1 cellular context compared by ENCODE assay signal in the genomic region with DNA sequence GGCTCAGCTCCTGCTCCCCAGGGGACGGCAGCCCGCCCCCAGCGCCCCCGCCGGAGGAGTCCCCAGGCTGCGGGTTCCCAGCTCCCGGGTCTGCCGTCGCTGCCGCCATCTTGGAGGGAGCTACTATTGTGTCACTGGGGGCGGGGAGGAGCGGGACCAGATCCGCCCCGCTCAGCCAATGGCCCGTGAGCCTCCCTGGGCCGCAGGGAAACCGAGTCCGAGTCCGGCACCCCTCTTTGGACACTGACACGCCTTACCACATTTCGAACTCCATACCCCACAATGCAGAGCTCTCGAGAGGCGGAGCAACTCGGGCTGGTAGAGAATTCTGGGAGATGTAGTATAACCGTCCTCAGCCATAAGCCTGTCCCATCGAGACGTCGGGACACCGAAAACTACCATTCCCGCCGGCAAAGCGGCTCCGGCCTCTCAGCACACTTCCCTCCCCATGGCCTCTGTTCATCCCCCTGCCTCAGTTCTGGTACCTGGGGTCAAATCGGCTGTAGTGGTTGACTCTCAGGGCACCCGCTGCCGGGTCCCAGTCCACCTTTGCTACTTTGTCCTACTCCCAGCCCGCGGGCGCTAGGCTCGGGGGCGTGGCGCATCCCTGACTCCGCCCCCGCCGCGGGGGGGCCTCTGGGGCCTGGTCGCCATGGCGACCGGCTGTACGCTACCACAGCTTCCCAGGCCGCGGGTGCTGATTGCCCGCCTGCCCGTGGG.
A peak's percentile ranks its signal among the peaks of the same experiment; 100 is the strongest.
TF ChIP-seq lines count a peak whose summit lies in the region.

A gene (minus strand): TSS at position 133 of the 720 bp plus-strand sequence. CDS start 24 bp downstream, at position 109.
A gene with protein sequence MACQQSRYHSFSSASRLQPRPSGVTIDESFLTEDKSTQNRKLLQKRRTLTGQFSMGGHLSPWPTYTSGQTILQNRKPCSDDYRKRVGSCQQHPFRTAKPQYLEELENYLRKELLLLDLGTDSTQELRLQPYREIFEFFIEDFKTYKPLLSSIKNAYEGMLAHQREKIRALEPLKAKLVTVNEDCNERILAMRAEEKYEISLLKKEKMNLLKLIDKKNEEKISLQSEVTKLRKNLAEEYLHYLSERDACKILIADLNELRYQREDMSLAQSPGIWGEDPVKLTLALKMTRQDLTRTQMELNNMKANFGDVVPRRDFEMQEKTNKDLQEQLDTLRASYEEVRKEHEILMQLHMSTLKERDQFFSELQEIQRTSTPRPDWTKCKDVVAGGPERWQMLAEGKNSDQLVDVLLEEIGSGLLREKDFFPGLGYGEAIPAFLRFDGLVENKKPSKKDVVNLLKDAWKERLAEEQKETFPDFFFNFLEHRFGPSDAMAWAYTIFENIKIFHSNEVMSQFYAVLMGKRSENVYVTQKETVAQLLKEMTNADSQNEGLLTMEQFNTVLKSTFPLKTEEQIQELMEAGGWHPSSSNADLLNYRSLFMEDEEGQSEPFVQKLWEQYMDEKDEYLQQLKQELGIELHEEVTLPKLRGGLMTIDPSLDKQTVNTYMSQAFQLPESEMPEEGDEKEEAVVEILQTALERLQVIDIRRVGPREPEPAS (plus strand): TSS at position 462 of the 720 bp plus-strand sequence. CDS start 261 bp downstream, outside the sequence.

TF ChIP-seq in K562, 482 proteins besides CTCF, POLR2A, EP300 and RAD21 (continued from another document and continues in another):
- TF ChIP-seq, protein P1, sequence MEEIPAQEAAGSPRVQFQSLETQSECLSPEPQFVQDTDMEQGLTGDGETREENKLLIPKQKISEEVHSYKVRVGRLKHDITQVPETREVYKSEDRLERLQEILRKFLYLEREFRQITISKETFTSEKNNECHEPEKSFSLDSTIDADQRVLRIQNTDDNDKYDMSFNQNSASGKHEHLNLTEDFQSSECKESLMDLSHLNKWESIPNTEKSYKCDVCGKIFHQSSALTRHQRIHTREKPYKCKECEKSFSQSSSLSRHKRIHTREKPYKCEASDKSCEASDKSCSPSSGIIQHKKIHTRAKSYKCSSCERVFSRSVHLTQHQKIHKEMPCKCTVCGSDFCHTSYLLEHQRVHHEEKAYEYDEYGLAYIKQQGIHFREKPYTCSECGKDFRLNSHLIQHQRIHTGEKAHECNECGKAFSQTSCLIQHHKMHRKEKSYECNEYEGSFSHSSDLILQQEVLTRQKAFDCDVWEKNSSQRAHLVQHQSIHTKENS (CRISPR knock-in tag; IDR thresholded peaks at IDR 0.05), result no peak
- TF ChIP-seq ARID1B (IDR thresholded peaks at IDR 0.05) (no peak), TCF7L2 (IDR thresholded peaks at IDR 0.05; ENCODE audit: low read depth, low read length) (no peak), MYBL2 (IDR thresholded peaks at IDR 0.05; ENCODE audit: low read depth) (no peak), MYBL2 (CRISPR knock-in tag; IDR thresholded peaks at IDR 0.05; ENCODE audit: borderline replicate concordance) (no peak), LCOR (CRISPR knock-in tag; IDR thresholded peaks at IDR 0.05) (0 out of 2 replicates have a peak, but pooled peaks have one; percentile 49), RBM14 (IDR thresholded peaks at IDR 0.05; ENCODE audit: borderline replicate concordance, insufficient read depth, low read depth, low read length) (no peak), CHCHD3 (CRISPR knock-in tag; IDR thresholded peaks at IDR 0.05) (no peak), DNMT1 (IDR thresholded peaks at IDR 0.05) (no peak), ZC3H4 (CRISPR knock-in tag; IDR thresholded peaks at IDR 0.05; ENCODE audit: borderline replicate concordance) (no peak), ZBTB1 (CRISPR knock-in tag; IDR thresholded peaks at IDR 0.05; ENCODE audit: borderline replicate concordance, low read depth) (0 out of 2 replicates have a peak, but pooled peaks have one; percentile 31), SLC30A9 (CRISPR knock-in tag; IDR thresholded peaks at IDR 0.05) (no peak), NR2C2 (CRISPR knock-in tag; IDR thresholded peaks at IDR 0.05) (no peak), NR2C2 (tag; IDR thresholded peaks at IDR 0.05) (peak; percentile 92), TAL1 (IDR thresholded peaks at IDR 0.05) (no peak), GABPA (tag; conservative IDR thresholded peaks at IDR 0.05; ENCODE audit: low read depth) (peak; percentile 81), TCF3 (CRISPR knock-in tag; IDR thresholded peaks at IDR 0.05) (no peak; the same call in 1 of the 2 replicates), RBM22 (IDR thresholded peaks at IDR 0.05; ENCODE audit: low read depth, low read length, poor library complexity, severe bottlenecking) (peak; percentile 92), MYNN (IDR thresholded peaks at IDR 0.05) (no peak), MYNN (CRISPR knock-in tag; IDR thresholded peaks at IDR 0.05) (no peak), ERF (CRISPR knock-in tag; IDR thresholded peaks at IDR 0.05) (no peak), ZNF239 (CRISPR knock-in tag; IDR thresholded peaks at IDR 0.05) (peak; percentile 52; the same call in 1 of the 2 replicates), NR3C1 (CRISPR knock-in tag; IDR thresholded peaks at IDR 0.05) (no peak), FOXA1 (IDR thresholded peaks at IDR 0.05; ENCODE audit: borderline replicate concordance) (no peak), SETDB1 (IDR thresholded peaks at IDR 0.05; ENCODE audit: low read length) (no peak), HNRNPK (IDR thresholded peaks at IDR 0.05; ENCODE audit: low read depth, low read length, poor library complexity, severe bottlenecking) (no peak)
- TF ChIP-seq, protein P2, sequence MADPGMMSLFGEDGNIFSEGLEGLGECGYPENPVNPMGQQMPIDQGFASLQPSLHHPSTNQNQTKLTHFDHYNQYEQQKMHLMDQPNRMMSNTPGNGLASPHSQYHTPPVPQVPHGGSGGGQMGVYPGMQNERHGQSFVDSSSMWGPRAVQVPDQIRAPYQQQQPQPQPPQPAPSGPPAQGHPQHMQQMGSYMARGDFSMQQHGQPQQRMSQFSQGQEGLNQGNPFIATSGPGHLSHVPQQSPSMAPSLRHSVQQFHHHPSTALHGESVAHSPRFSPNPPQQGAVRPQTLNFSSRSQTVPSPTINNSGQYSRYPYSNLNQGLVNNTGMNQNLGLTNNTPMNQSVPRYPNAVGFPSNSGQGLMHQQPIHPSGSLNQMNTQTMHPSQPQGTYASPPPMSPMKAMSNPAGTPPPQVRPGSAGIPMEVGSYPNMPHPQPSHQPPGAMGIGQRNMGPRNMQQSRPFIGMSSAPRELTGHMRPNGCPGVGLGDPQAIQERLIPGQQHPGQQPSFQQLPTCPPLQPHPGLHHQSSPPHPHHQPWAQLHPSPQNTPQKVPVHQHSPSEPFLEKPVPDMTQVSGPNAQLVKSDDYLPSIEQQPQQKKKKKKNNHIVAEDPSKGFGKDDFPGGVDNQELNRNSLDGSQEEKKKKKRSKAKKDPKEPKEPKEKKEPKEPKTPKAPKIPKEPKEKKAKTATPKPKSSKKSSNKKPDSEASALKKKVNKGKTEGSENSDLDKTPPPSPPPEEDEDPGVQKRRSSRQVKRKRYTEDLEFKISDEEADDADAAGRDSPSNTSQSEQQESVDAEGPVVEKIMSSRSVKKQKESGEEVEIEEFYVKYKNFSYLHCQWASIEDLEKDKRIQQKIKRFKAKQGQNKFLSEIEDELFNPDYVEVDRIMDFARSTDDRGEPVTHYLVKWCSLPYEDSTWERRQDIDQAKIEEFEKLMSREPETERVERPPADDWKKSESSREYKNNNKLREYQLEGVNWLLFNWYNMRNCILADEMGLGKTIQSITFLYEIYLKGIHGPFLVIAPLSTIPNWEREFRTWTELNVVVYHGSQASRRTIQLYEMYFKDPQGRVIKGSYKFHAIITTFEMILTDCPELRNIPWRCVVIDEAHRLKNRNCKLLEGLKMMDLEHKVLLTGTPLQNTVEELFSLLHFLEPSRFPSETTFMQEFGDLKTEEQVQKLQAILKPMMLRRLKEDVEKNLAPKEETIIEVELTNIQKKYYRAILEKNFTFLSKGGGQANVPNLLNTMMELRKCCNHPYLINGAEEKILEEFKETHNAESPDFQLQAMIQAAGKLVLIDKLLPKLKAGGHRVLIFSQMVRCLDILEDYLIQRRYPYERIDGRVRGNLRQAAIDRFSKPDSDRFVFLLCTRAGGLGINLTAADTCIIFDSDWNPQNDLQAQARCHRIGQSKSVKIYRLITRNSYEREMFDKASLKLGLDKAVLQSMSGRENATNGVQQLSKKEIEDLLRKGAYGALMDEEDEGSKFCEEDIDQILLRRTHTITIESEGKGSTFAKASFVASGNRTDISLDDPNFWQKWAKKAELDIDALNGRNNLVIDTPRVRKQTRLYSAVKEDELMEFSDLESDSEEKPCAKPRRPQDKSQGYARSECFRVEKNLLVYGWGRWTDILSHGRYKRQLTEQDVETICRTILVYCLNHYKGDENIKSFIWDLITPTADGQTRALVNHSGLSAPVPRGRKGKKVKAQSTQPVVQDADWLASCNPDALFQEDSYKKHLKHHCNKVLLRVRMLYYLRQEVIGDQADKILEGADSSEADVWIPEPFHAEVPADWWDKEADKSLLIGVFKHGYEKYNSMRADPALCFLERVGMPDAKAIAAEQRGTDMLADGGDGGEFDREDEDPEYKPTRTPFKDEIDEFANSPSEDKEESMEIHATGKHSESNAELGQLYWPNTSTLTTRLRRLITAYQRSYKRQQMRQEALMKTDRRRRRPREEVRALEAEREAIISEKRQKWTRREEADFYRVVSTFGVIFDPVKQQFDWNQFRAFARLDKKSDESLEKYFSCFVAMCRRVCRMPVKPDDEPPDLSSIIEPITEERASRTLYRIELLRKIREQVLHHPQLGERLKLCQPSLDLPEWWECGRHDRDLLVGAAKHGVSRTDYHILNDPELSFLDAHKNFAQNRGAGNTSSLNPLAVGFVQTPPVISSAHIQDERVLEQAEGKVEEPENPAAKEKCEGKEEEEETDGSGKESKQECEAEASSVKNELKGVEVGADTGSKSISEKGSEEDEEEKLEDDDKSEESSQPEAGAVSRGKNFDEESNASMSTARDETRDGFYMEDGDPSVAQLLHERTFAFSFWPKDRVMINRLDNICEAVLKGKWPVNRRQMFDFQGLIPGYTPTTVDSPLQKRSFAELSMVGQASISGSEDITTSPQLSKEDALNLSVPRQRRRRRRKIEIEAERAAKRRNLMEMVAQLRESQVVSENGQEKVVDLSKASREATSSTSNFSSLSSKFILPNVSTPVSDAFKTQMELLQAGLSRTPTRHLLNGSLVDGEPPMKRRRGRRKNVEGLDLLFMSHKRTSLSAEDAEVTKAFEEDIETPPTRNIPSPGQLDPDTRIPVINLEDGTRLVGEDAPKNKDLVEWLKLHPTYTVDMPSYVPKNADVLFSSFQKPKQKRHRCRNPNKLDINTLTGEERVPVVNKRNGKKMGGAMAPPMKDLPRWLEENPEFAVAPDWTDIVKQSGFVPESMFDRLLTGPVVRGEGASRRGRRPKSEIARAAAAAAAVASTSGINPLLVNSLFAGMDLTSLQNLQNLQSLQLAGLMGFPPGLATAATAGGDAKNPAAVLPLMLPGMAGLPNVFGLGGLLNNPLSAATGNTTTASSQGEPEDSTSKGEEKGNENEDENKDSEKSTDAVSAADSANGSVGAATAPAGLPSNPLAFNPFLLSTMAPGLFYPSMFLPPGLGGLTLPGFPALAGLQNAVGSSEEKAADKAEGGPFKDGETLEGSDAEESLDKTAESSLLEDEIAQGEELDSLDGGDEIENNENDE (IDR thresholded peaks at IDR 0.05; ENCODE audit: low read depth, low read length), result no peak
- TF ChIP-seq, protein P3, sequence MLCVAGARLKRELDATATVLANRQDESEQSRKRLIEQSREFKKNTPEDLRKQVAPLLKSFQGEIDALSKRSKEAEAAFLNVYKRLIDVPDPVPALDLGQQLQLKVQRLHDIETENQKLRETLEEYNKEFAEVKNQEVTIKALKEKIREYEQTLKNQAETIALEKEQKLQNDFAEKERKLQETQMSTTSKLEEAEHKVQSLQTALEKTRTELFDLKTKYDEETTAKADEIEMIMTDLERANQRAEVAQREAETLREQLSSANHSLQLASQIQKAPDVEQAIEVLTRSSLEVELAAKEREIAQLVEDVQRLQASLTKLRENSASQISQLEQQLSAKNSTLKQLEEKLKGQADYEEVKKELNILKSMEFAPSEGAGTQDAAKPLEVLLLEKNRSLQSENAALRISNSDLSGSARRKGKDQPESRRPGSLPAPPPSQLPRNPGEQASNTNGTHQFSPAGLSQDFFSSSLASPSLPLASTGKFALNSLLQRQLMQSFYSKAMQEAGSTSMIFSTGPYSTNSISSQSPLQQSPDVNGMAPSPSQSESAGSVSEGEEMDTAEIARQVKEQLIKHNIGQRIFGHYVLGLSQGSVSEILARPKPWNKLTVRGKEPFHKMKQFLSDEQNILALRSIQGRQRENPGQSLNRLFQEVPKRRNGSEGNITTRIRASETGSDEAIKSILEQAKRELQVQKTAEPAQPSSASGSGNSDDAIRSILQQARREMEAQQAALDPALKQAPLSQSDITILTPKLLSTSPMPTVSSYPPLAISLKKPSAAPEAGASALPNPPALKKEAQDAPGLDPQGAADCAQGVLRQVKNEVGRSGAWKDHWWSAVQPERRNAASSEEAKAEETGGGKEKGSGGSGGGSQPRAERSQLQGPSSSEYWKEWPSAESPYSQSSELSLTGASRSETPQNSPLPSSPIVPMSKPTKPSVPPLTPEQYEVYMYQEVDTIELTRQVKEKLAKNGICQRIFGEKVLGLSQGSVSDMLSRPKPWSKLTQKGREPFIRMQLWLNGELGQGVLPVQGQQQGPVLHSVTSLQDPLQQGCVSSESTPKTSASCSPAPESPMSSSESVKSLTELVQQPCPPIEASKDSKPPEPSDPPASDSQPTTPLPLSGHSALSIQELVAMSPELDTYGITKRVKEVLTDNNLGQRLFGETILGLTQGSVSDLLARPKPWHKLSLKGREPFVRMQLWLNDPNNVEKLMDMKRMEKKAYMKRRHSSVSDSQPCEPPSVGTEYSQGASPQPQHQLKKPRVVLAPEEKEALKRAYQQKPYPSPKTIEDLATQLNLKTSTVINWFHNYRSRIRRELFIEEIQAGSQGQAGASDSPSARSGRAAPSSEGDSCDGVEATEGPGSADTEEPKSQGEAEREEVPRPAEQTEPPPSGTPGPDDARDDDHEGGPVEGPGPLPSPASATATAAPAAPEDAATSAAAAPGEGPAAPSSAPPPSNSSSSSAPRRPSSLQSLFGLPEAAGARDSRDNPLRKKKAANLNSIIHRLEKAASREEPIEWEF (CRISPR knock-in tag; IDR thresholded peaks at IDR 0.05), result no peak
- TF ChIP-seq, protein P4, sequence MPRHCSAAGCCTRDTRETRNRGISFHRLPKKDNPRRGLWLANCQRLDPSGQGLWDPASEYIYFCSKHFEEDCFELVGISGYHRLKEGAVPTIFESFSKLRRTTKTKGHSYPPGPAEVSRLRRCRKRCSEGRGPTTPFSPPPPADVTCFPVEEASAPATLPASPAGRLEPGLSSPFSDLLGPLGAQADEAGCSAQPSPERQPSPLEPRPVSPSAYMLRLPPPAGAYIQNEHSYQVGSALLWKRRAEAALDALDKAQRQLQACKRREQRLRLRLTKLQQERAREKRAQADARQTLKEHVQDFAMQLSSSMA (CRISPR knock-in tag; IDR thresholded peaks at IDR 0.05), result no peak
- TF ChIP-seq, protein P5, sequence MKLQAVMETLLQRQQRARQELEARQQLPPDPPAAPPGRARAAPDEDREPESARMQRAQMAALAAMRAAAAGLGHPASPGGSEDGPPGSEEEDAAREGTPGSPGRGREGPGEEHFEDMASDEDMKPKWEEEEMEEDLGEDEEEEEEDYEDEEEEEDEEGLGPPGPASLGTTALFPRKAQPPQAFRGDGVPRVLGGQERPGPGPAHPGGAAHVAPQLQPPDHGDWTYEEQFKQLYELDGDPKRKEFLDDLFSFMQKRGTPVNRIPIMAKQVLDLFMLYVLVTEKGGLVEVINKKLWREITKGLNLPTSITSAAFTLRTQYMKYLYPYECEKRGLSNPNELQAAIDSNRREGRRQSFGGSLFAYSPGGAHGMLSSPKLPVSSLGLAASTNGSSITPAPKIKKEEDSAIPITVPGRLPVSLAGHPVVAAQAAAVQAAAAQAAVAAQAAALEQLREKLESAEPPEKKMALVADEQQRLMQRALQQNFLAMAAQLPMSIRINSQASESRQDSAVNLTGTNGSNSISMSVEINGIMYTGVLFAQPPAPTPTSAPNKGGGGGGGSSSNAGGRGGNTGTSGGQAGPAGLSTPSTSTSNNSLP (IDR thresholded peaks at IDR 0.05; ENCODE audit: borderline replicate concordance, low read depth, low read length), result no peak
- TF ChIP-seq, protein P6, sequence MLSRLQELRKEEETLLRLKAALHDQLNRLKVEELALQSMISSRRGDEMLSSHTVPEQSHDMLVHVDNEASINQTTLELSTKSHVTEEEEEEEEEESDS (CRISPR knock-in tag; IDR thresholded peaks at IDR 0.05), result no peak
